Comparison of ENCODE assay signal across 13 cellular contexts in the genomic region with DNA sequence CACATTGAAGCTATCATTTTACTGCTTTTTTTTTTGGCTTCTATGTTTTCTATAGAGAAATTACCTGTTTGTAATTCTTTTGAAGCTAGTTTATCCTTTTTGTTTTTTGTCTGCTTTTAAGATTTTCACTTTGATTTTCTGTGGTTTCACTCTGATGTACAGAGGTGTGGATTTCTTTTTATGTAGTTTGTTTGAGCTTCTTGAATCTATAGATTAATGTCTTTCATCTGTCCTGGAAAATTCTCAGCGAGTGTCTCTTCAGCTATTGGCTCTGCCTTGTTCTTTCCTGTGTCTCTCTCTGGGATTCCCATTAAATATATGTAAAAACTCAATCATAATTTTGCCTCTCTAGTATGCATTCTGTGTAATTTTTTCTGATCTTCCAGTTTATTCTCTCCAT.
"Had no signal": no experiment of that assay in that cellular context is flagged by ENCODE, and none has a peak within 500 bp of the region (broad histone marks: within the 10 kb centered on the region; RNA-seq: fewer than 3 reads in every experiment).

No MANE protein-coding gene starts in this region.

- ATAC-seq: effector memory CD8-positive, alpha-beta T cell; gastroesophageal sphincter; WTC11 had no signal

- H3K27ac Mint-ChIP-seq: effector memory CD8-positive, alpha-beta T cell; WTC11 had no signal

- H3K4me3 ChIP-seq: adrenal gland, gastroesophageal sphincter, skin epidermis, transverse colon had no signal

- H3K9me3 Mint-ChIP-seq: effector memory CD8-positive, alpha-beta T cell had no signal

- H3K27me3 Mint-ChIP-seq: effector memory CD8-positive, alpha-beta T cell had no signal

- H3K27me3 ChIP-seq: adrenal gland, gastroesophageal sphincter, transverse colon had no signal

- H3K27ac ChIP-seq: adrenal gland, epithelial cell of prostate, gastroesophageal sphincter, skin epidermis, transverse colon had no signal

- H3K4me3 Mint-ChIP-seq: effector memory CD8-positive, alpha-beta T cell; WTC11 had no signal

- DNase-seq: activated CD4-positive, alpha-beta T cell treated with anti-CD3 and anti-CD28 coated beads, Interleukin-2, amount 50 U/mL, for 4 hours; activated effector memory CD4-positive, alpha-beta T cell treated with anti-CD3 and anti-CD28 coated beads, Interleukin-2, amount 50 U/mL, for 16 hours; adrenal gland; caudate nucleus; effector memory CD8-positive, alpha-beta T cell; kidney; posterior cingulate gyrus; RPMI8226; transverse colon had no signal

- H3K9me3 ChIP-seq: transverse colon had no signal

- H3K4me1 ChIP-seq: gastroesophageal sphincter, transverse colon had no signal
